ENCODE assay signal across 22 cellular contexts in the genomic region with DNA sequence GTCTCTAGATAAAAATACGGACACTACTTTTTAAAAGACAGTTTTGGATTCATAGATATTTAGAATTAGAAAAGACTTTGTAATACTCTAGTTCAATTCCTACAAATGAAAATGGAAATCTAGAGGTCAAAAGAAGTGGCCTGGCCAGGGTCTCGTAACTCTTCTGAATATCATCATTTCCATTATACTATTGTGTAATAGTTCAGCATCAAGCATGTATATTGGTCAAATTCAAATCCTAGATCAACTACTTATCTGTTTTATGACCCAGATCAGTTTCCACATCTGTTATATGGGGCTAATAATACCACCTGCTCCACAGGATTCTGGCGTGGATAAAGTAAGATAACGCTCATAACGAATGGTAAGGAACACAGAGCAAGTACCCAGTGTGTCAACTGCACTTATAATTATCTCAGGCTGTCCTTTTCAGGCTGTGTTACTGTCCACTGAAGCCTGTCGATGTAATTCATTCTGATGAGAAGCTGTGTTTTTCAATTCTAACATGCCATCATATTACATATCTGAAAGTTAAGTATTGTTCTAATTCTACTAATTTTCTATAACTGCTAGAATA.
"Had no signal": no experiment of that assay in that cellular context is flagged by ENCODE, and none has a peak within 500 bp of the region (broad histone marks: within the 10 kb centered on the region; RNA-seq: fewer than 3 reads in every experiment).

No MANE protein-coding gene starts in this region.

- H3K36me3 Mint-ChIP-seq: activated CD4-positive, alpha-beta memory T cell treated with anti-CD3 and anti-CD28 coated beads for 36 hours; natural killer cell had no signal

- H3K27ac ChIP-seq: cardiac muscle cell, foreskin keratinocyte, left ventricle myocardium inferior, spleen, uterus had no signal

- ATAC-seq: activated naive CD8-positive, alpha-beta T cell treated with anti-CD3 and anti-CD28 coated beads, Interleukin-2, amount 50 U/mL, for 24 hours; foreskin keratinocyte; natural killer cell had no signal

- H3K36me3 ChIP-seq: cardiac muscle cell, uterus had no signal

- H3K9me3 Mint-ChIP-seq: activated CD4-positive, alpha-beta memory T cell treated with anti-CD3 and anti-CD28 coated beads for 36 hours; activated naive CD8-positive, alpha-beta T cell treated with anti-CD3 and anti-CD28 coated beads, Interleukin-2, amount 50 U/mL, for 24 hours; dendritic cell treated with granulocyte-macrophage colony-stimulating factor and Interleukin-4, amounts not matched to agents 40 ng/mL and 50 ng/mL, for 4 days; mesothelial cell of epicardium; natural killer cell had no signal

- H3K27ac Mint-ChIP-seq: activated CD4-positive, alpha-beta memory T cell treated with anti-CD3 and anti-CD28 coated beads for 36 hours; activated naive CD8-positive, alpha-beta T cell treated with anti-CD3 and anti-CD28 coated beads, Interleukin-2, amount 50 U/mL, for 24 hours; dendritic cell treated with granulocyte-macrophage colony-stimulating factor and Interleukin-4, amounts not matched to agents 40 ng/mL and 50 ng/mL, for 4 days; natural killer cell; progenitor cell of endocrine pancreas had no signal

- DNase-seq: activated CD4-positive, alpha-beta memory T cell treated with anti-CD3 and anti-CD28 coated beads for 36 hours; activated CD4-positive, alpha-beta T cell treated with anti-CD3 and anti-CD28 coated beads for 48 hours; activated gamma-delta T cell; activated naive CD4-positive, alpha-beta T cell treated with anti-CD3 and anti-CD28 coated beads, Interleukin-2, amount 50 U/mL, for 16 hours; activated naive CD8-positive, alpha-beta T cell treated with anti-CD3 and anti-CD28 coated beads, Interleukin-2, amount 50 U/mL, for 24 hours; effector CD8-positive, alpha-beta T cell; foreskin keratinocyte; kidney glomerular epithelial cell; left ventricle myocardium inferior; mammary epithelial cell; natural killer cell; retina; spleen; stimulated activated CD4-positive, alpha-beta T cell treated with anti-CD3 and anti-CD28 coated beads, Interleukin-4, amount 100 ng/mL, for 1 hour; stimulated activated naive CD4-positive, alpha-beta T cell; testis; trophoblast cell; uterus had no signal

- H3K4me3 ChIP-seq: cardiac muscle cell, left ventricle myocardium inferior, spleen, testis, uterus had no signal

- H3K4me3 Mint-ChIP-seq: activated CD4-positive, alpha-beta memory T cell treated with anti-CD3 and anti-CD28 coated beads for 36 hours; activated naive CD8-positive, alpha-beta T cell treated with anti-CD3 and anti-CD28 coated beads, Interleukin-2, amount 50 U/mL, for 24 hours; dendritic cell treated with granulocyte-macrophage colony-stimulating factor and Interleukin-4, amounts not matched to agents 40 ng/mL and 50 ng/mL, for 4 days; mesothelial cell of epicardium; natural killer cell had no signal

- H3K4me1 ChIP-seq: foreskin keratinocyte, spleen, testis, uterus had no signal

- H3K9me3 ChIP-seq: left ventricle myocardium inferior, spleen, testis, uterus had no signal

- H3K27me3 ChIP-seq: cardiac muscle cell, foreskin keratinocyte, spleen, testis, uterus had no signal

- H3K4me1 Mint-ChIP-seq: activated naive CD8-positive, alpha-beta T cell treated with anti-CD3 and anti-CD28 coated beads, Interleukin-2, amount 50 U/mL, for 24 hours had no signal

- H3K27me3 Mint-ChIP-seq: activated CD4-positive, alpha-beta memory T cell treated with anti-CD3 and anti-CD28 coated beads for 36 hours; activated naive CD8-positive, alpha-beta T cell treated with anti-CD3 and anti-CD28 coated beads, Interleukin-2, amount 50 U/mL, for 24 hours; dendritic cell treated with granulocyte-macrophage colony-stimulating factor and Interleukin-4, amounts not matched to agents 40 ng/mL and 50 ng/mL, for 4 days; progenitor cell of endocrine pancreas had no signal
